ENCODE assay signal across 18 cellular contexts in the genomic region with DNA sequence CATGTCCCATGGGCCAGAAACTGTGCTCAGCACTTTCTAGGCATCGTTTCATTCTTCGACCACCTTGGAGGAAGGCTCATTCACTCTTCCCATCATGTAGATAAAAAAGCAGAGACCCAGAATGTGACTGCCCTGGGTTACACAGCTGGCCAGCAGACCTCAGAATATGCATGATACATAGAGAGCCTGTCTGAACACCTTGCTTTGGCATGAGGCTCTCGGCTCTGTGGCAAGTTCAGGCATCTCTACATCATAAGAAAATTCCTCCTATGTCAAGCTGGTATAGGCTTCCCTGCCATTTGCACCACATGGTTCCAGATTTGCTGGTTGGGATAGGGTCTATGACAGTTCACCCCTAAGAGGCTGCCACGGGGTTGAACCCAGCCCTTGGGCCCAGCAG.
"Had no signal": no experiment of that assay in that cellular context is flagged by ENCODE, and none has a peak within 500 bp of the region (broad histone marks: within the 10 kb centered on the region; RNA-seq: fewer than 3 reads in every experiment).

No MANE protein-coding gene starts in this region.

- H3K4me3 ChIP-seq: colonic mucosa, esophagus muscularis mucosa, gastroesophageal sphincter, left ventricle myocardium inferior, lower lobe of right lung, psoas muscle, skin epidermis had no signal

- H3K27ac ChIP-seq: colonic mucosa, esophagus muscularis mucosa, gastroesophageal sphincter, left ventricle myocardium inferior, lower lobe of right lung, neutrophil, psoas muscle had no signal

- H3K4me1 ChIP-seq: colonic mucosa, esophagus muscularis mucosa, gastroesophageal sphincter, lower lobe of right lung, psoas muscle had no signal

- H3K9me3 Mint-ChIP-seq: naive B cell, nephron had no signal

- H3K36me3 Mint-ChIP-seq: stimulated activated naive B cell treated with anti-CD40 and anti-IgM and Interleukin-4, amounts not matched to agents 10 μg/mL and 1 μg/mL and 100 μg/mL, for 72 hours had no signal

- H3K27me3 ChIP-seq: colonic mucosa, esophagus muscularis mucosa, gastroesophageal sphincter, neutrophil had no signal

- H3K4me3 Mint-ChIP-seq: nephron; stimulated activated naive B cell treated with anti-CD40 and anti-IgM and Interleukin-4, amounts not matched to agents 10 μg/mL and 1 μg/mL and 100 μg/mL, for 72 hours had no signal

- H3K36me3 ChIP-seq: colonic mucosa, esophagus muscularis mucosa, gastroesophageal sphincter, left ventricle myocardium inferior, lower lobe of right lung, neutrophil had no signal

- DNase-seq: colonic mucosa, dermis blood vessel endothelial cell, glutamatergic neuron, kidney, left cardiac atrium, left ventricle myocardium inferior, lower lobe of right lung, mesenchymal stem cell, naive B cell, psoas muscle, trophoblast cell had no signal

- H3K27me3 Mint-ChIP-seq: stimulated activated naive B cell treated with anti-CD40 and anti-IgM and Interleukin-4, amounts not matched to agents 10 μg/mL and 1 μg/mL and 100 μg/mL, for 72 hours had no signal

- ATAC-seq: gastroesophageal sphincter, left cardiac atrium, lower lobe of right lung, psoas muscle, sciatic nerve had no signal

- H3K27ac Mint-ChIP-seq: stimulated activated naive B cell treated with anti-CD40 and anti-IgM and Interleukin-4, amounts not matched to agents 10 μg/mL and 1 μg/mL and 100 μg/mL, for 72 hours had no signal

- H3K9me3 ChIP-seq: colonic mucosa, esophagus muscularis mucosa, gastroesophageal sphincter, left ventricle myocardium inferior, lower lobe of right lung, neutrophil, psoas muscle had no signal
